Comparison of ENCODE assay signal across 1 cellular context in genomic region chr4:825063-825968, GRCh38.
TF ChIP-seq lines count a peak whose summit lies in the region.

No MANE protein-coding gene starts in this region.

TF ChIP-seq in IMR-90, 13 proteins besides CTCF, POLR2A, EP300 and RAD21 (continued from another document):
- TF ChIP-seq MXI1 (IDR thresholded peaks at IDR 0.05; ENCODE audit: borderline replicate concordance, low read depth, low read length) (peak; percentile 68; the same call in 1 of the 2 replicates), CEBPB (IDR thresholded peaks at IDR 0.05; ENCODE audit: low read depth, low read length) (no peak), FOS (IDR thresholded peaks at IDR 0.05; ENCODE audit: low read depth, low read length) (no peak), RFX5 (IDR thresholded peaks at IDR 0.05; ENCODE audit: low read depth, low read length) (no peak), NFE2L2 (IDR thresholded peaks at IDR 0.05; ENCODE audit: low read depth, low read length) (no peak)
